ENCODE assay signal across 1 cellular context in the genomic region with DNA sequence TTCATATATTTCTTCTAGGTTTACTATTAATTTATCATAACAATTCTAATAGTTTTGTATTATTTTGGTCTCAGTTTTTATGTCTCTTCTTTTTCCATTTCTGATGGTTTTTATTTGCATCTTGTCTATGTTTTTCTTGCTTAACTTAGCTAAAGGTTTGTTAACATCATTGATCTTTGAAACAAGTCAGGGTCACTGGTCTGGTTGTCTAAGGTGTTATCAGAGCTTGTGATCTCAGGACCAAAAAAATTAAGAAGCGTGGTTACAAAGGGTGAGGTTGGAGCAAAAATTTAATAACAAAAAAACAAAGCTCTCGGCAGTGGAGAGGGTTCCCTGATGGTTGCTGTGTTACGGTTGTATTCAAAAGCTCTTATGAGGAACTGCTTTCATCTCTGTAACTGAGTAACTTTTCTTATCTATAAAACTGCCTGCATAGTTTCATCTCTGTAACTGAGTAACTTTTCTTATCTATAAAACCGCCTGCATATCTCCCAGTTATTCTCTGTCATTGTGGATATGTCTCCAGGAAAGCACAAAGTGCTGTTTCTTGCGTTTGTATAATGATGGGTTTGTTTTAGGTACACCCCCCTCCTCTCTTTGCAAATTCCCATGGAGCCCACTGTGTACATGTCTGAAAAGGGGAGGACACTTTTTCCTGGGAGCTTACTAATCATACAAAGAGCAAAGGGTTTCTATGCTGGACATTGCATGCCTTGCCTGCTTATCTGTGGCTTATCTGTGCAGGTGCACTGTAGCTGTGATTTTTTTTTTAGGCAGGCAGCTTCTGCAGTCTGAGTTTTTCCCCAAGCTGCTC.
TF ChIP-seq lines count a peak whose summit lies in the region.

No MANE protein-coding gene starts in this region.

TF ChIP-seq in HepG2, 621 proteins besides CTCF, POLR2A, EP300 and RAD21 (continued from another document):
- TF ChIP-seq ZNF550 (CRISPR knock-in tag; IDR thresholded peaks at IDR 0.05; ENCODE audit: borderline replicate concordance) (no peak), BHLHE40 (IDR thresholded peaks at IDR 0.05; ENCODE audit: low read length) (no peak), FOXM1 (CRISPR knock-in tag; IDR thresholded peaks at IDR 0.05) (no peak), KDM1A (CRISPR knock-in tag; IDR thresholded peaks at IDR 0.05) (peak; percentile 82; the same call in 1 of the 2 replicates), ATF7-NPFF (CRISPR knock-in tag; IDR thresholded peaks at IDR 0.05; ENCODE audit: low read depth) (no peak), NR3C1 (CRISPR knock-in tag; IDR thresholded peaks at IDR 0.05) (no peak), ZSCAN31 (CRISPR knock-in tag; IDR thresholded peaks at IDR 0.05; ENCODE audit: low read depth) (peak; percentile 22; the same call in 1 of the 2 replicates), CCDC6 (CRISPR knock-in tag; IDR thresholded peaks at IDR 0.05) (no peak), ARNT2 (CRISPR knock-in tag; IDR thresholded peaks at IDR 0.05; ENCODE audit: low read depth) (0 out of 2 replicates have a peak, but pooled peaks have one; percentile 51), ZNF138 (CRISPR knock-in tag; IDR thresholded peaks at IDR 0.05; ENCODE audit: low read depth) (no peak), SALL2 (CRISPR knock-in tag; IDR thresholded peaks at IDR 0.05) (no peak), ZNF30 (CRISPR knock-in tag; IDR thresholded peaks at IDR 0.05) (no peak), ZNF441 (CRISPR knock-in tag; IDR thresholded peaks at IDR 0.05; ENCODE audit: borderline replicate concordance) (0 out of 2 replicates have a peak, but pooled peaks have one; percentile 28), ZNF75D (CRISPR knock-in tag; IDR thresholded peaks at IDR 0.05; ENCODE audit: borderline replicate concordance) (no peak), ZFAT (CRISPR knock-in tag; conservative IDR thresholded peaks at IDR 0.05) (no peak), MAFK (conservative IDR thresholded peaks at IDR 0.05 in 1 of 2, IDR thresholded peaks at IDR 0.05 in 1 of 2; ENCODE audit: low read length in 2 of 2) (peak in 1 of 2 experiments; percentile 1; a peak in 1 of 4 replicates), CENPT (CRISPR knock-in tag; IDR thresholded peaks at IDR 0.05; ENCODE audit: low read depth) (no peak), SOX13 (IDR thresholded peaks at IDR 0.05) (peak; percentile 77), SOX13 (CRISPR knock-in tag; conservative IDR thresholded peaks at IDR 0.05 in 1 of 2, IDR thresholded peaks at IDR 0.05 in 1 of 2) (peak in 1 of 2 experiments; percentile 93; a peak in 2 of 4 replicates), NFYC (CRISPR knock-in tag; IDR thresholded peaks at IDR 0.05) (no peak), ZFP36 (IDR thresholded peaks at IDR 0.05; ENCODE audit: borderline replicate concordance, low read depth, low read length, partially characterized antibody) (no peak), ZNF335 (CRISPR knock-in tag; IDR thresholded peaks at IDR 0.05) (no peak), KAT7 (CRISPR knock-in tag; IDR thresholded peaks at IDR 0.05; ENCODE audit: borderline replicate concordance) (peak; percentile 68), ZNF678 (CRISPR knock-in tag; IDR thresholded peaks at IDR 0.05) (no peak), ZSCAN21 (CRISPR knock-in tag; IDR thresholded peaks at IDR 0.05; ENCODE audit: borderline replicate concordance) (no peak), ZNF775 (CRISPR knock-in tag; IDR thresholded peaks at IDR 0.05; ENCODE audit: borderline replicate concordance) (no peak)
- TF ChIP-seq, protein P1, sequence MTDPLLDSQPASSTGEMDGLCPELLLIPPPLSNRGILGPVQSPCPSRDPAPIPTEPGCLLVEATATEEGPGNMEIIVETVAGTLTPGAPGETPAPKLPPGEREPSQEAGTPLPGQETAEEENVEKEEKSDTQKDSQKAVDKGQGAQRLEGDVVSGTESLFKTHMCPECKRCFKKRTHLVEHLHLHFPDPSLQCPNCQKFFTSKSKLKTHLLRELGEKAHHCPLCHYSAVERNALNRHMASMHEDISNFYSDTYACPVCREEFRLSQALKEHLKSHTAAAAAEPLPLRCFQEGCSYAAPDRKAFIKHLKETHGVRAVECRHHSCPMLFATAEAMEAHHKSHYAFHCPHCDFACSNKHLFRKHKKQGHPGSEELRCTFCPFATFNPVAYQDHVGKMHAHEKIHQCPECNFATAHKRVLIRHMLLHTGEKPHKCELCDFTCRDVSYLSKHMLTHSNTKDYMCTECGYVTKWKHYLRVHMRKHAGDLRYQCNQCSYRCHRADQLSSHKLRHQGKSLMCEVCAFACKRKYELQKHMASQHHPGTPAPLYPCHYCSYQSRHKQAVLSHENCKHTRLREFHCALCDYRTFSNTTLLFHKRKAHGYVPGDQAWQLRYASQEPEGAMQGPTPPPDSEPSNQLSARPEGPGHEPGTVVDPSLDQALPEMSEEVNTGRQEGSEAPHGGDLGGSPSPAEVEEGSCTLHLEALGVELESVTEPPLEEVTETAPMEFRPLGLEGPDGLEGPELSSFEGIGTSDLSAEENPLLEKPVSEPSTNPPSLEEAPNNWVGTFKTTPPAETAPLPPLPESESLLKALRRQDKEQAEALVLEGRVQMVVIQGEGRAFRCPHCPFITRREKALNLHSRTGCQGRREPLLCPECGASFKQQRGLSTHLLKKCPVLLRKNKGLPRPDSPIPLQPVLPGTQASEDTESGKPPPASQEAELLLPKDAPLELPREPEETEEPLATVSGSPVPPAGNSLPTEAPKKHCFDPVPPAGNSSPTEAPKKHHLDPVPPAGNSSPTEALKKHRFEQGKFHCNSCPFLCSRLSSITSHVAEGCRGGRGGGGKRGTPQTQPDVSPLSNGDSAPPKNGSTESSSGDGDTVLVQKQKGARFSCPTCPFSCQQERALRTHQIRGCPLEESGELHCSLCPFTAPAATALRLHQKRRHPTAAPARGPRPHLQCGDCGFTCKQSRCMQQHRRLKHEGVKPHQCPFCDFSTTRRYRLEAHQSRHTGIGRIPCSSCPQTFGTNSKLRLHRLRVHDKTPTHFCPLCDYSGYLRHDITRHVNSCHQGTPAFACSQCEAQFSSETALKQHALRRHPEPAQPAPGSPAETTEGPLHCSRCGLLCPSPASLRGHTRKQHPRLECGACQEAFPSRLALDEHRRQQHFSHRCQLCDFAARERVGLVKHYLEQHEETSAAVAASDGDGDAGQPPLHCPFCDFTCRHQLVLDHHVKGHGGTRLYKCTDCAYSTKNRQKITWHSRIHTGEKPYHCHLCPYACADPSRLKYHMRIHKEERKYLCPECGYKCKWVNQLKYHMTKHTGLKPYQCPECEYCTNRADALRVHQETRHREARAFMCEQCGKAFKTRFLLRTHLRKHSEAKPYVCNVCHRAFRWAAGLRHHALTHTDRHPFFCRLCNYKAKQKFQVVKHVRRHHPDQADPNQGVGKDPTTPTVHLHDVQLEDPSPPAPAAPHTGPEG (CRISPR knock-in tag; IDR thresholded peaks at IDR 0.05) = 0 out of 2 replicates have a peak, but pooled peaks have one; percentile 62
- TF ChIP-seq, protein P2, sequence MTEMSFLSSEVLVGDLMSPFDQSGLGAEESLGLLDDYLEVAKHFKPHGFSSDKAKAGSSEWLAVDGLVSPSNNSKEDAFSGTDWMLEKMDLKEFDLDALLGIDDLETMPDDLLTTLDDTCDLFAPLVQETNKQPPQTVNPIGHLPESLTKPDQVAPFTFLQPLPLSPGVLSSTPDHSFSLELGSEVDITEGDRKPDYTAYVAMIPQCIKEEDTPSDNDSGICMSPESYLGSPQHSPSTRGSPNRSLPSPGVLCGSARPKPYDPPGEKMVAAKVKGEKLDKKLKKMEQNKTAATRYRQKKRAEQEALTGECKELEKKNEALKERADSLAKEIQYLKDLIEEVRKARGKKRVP (CRISPR knock-in tag; IDR thresholded peaks at IDR 0.05) = peak in 1 of 2 experiments; percentile 73; a peak in 1 of 4 replicates
- TF ChIP-seq, protein P3, sequence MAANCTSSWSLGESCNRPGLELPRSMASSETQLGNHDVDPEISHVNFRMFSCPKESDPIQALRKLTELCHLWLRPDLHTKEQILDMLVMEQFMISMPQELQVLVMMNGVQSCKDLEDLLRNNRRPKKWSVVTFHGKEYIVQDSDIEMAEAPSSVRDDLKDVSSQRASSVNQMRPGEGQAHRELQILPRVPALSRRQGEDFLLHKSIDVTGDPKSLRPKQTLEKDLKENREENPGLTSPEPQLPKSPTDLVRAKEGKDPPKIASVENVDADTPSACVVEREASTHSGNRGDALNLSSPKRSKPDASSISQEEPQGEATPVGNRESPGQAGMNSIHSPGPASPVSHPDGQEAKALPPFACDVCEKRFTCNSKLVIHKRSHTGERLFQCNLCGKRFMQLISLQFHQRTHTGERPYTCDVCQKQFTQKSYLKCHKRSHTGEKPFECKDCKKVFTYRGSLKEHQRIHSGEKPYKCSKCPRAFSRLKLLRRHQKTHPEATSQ (CRISPR knock-in tag; IDR thresholded peaks at IDR 0.05; ENCODE audit: borderline replicate concordance) = peak; percentile 91
